In the genomic region with DNA sequence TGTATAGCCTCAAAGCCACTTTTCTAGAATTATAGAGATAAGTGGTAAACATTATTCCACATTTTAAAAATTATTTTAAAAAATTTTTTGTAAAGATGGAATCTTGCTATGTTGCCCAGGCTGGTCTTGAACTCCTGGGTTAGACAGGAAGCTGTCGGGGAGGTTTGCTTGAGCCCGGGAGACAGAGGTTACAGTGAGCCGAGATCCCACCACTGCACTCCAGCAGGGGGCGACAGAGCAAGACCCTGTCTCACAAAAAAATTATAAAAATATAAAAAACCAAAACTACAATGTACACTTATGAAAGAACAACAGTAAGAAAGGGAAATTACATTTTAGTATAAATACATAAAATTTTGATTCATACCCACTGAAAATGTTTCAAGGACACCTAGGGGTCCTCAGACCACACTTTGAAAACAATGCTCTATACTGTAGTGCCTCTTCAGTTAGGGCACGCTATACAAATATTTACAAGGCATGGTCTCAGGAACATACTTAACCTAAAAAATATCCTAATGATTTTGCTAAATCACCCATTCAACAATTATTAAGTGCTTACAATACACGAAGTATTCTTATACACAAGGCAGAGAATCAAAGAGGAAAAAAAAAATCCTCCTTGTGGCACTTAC, we compare ENCODE assay signal across 8 cellular contexts.
A peak's percentile ranks its signal among the peaks of the same experiment; 100 is the strongest.
DNase-seq lines count a peak whose midpoint lies in the region; ATAC-seq lines count a peak whose summit lies in the region.

No MANE protein-coding gene starts in this region.

- no peak overlapping the region for H3K4ac ChIP-seq in neuronal stem cell (ENCODE audit: low read length)

- H2AFZ ChIP-seq in neuronal stem cell (ENCODE audit: low read length) = no peak overlapping the region

- no peaks in the 10 kb centered on the region for H3K36me3 ChIP-seq in neuronal stem cell (replicated peaks in 1 of 2; ENCODE audit: control insufficient read depth in 2 of 2, insufficient read depth in 2 of 2, low read length in 2 of 2)

- peaks cover 2% of the 10 kb centered on the region for H3K79me1 ChIP-seq in neuronal stem cell (ENCODE audit: low read depth, low read length)

- no peak overlapping the region for H2BK5ac ChIP-seq in neuronal stem cell (ENCODE audit: low read length)

- no peak overlapping the region for H3K14ac ChIP-seq in neuronal stem cell (ENCODE audit: low read length)

- ATAC-seq in left ventricle myocardium superior (no peak), GM21526 (IDR thresholded peaks at IDR 0.05; ENCODE audit: low FRiP score, unreplicated experiment) (no peak), GM19397 (IDR thresholded peaks at IDR 0.05; ENCODE audit: unreplicated experiment) (no peak)

- intact Hi-C loops in left ventricle myocardium superior (cut with micrococcal nuclease) = loop anchor here (10.0 kb wide), 1 partner anchor 109 kb away; a partner anchor contains a TSS

- H3K23ac ChIP-seq in neuronal stem cell (ENCODE audit: low read depth, low read length, poor library complexity) = no peak overlapping the region

- H3K4me3 ChIP-seq in neuronal stem cell (ENCODE audit: low read length in 2 of 2) = no peak overlapping the region

- no peak overlapping the region for H2BK120ac ChIP-seq in neuronal stem cell (ENCODE audit: low read depth, low read length)

- H3K4me1 ChIP-seq in neuronal stem cell (ENCODE audit: control insufficient read depth in 2 of 2, insufficient read depth in 1 of 2, low read depth in 1 of 2, low read length in 2 of 2) = no peaks in the 10 kb centered on the region

- DNase-seq in H4 (ENCODE audit: low spot score) (peak; percentile 31), SK-N-DZ (ENCODE audit: low spot score) (peak; percentile 27), left ventricle myocardium superior (peak; percentile 67), neuronal stem cell (ENCODE audit: low spot score) (no peak)
- peak; percentile 76 for DNase-seq in activated naive CD4-positive, alpha-beta T cell treated with anti-CD3 and anti-CD28 coated beads, Interleukin-2, amount 50 U/mL, for 16 hours
- DNase-seq in stimulated activated CD4-positive, alpha-beta T cell treated with anti-CD3 and anti-CD28 coated beads, Interleukin-2, amount 100 ng/mL, for 24 hours = peak; percentile 79

- H4K8ac ChIP-seq in neuronal stem cell (ENCODE audit: low read depth, low read length) = no peak overlapping the region

- H3K9ac ChIP-seq in neuronal stem cell (ENCODE audit: low read depth, low read length, poor library complexity) = no peak overlapping the region

- H2AK5ac ChIP-seq in neuronal stem cell (ENCODE audit: low read depth, low read length) = no peak overlapping the region

- H3K9me3 ChIP-seq in neuronal stem cell (replicated peaks in 1 of 2; ENCODE audit: control insufficient read depth in 2 of 2, insufficient read depth in 1 of 2, low read depth in 1 of 2, low read length in 2 of 2) = peaks cover 0 to 2% of the 10 kb centered on the region in 2 donors

- H3K18ac ChIP-seq in neuronal stem cell (ENCODE audit: low read length) = no peak overlapping the region

- H3K27ac ChIP-seq in neuronal stem cell (replicated peaks; ENCODE audit: low read length) = no peak overlapping the region

- H4K91ac ChIP-seq in neuronal stem cell (ENCODE audit: low read depth, low read length, poor library complexity) = no peak overlapping the region

- H3K27me3 ChIP-seq in neuronal stem cell (ENCODE audit: control insufficient read depth in 3 of 3, insufficient read depth in 3 of 3, low read depth in 1 of 3, low read length in 3 of 3) = no peaks in the 10 kb centered on the region

- no peak overlapping the region for H2BK15ac ChIP-seq in neuronal stem cell (ENCODE audit: low read length)

- no peak overlapping the region for H2BK12ac ChIP-seq in neuronal stem cell (ENCODE audit: low read length)

- WGBS in neuronal stem cell (ENCODE audit: extremely low coverage in 2 of 2, insufficient read length in 2 of 2, insufficient replicate concordance in 1 of 2), 2 donors = no CpG with 5 or more reads among the region's 6 CpGs

- H3K4me2 ChIP-seq in neuronal stem cell (ENCODE audit: insufficient read depth, low read length, poor library complexity, severe bottlenecking) = no peak overlapping the region
